In the genomic region with DNA sequence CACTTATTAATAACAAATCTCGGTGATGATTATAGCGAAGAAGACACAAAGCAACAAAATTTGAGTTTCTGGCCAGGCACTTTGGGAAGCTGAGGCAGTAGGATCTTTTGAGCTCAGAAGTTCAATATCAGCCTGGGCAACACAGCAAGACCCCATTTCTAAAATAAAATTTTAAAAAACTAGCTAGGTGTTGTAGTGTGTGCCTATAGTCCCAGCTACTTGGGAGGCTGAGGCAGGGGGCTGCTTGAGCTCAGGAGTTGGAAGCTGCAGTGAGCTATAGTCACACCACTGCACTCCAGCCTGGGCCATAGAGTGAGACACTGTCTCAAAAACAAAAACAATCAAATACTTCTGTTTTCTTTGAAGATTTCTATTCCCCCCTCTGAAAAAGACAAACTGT, we compare ENCODE assay signal across 35 cellular contexts.
"Had no signal": no experiment of that assay in that cellular context is flagged by ENCODE, and none has a peak within 500 bp of the region (broad histone marks: within the 10 kb centered on the region; RNA-seq: fewer than 3 reads in every experiment).

No MANE protein-coding gene starts in this region.

- H3K4me2 ChIP-seq: KMS-11 had no signal

- H3K36me3 ChIP-seq: MG63 had no signal

- H3K4me3 ChIP-seq: MG63 had no signal

- DNase-seq: Karpas-422, Kasumi-1, MG63, MM.1S, MV-4-11, NCI-H1048, NCI-H1092, NCI-H1092 treated with DMSO at 0.1 percent for 48 hours, NCI-H1105, NCI-H1105 treated with DMSO at 0.1 percent for 48 hours, NCI-H1417, NCI-H1417 treated with DMSO at 0.1 percent for 48 hours, NCI-H1436, NCI-H1436 treated with DMSO at 0.1 percent for 48 hours, NCI-H146, NCI-H1694, NCI-H1694 treated with DMSO at 0.1 percent for 48 hours, NCI-H187, NCI-H187 treated with DMSO at 0.1 percent for 48 hours, NCI-H1930, NCI-H2029, NCI-H2029 treated with DMSO at 0.1 percent for 48 hours, NCI-H2081, NCI-H2081 treated with DMSO at 0.1 percent for 48 hours, NCI-H2107, NCI-H2171, NCI-H2171 treated with DMSO at 0.1 percent for 48 hours, NCI-H226, NCI-H345, NCI-H446, NCI-H446 treated with DMSO at 0.1 percent for 48 hours, NCI-H510A, NCI-H510A treated with DMSO at 0.1 percent for 48 hours, NCI-H524 had no signal

- H3K27ac ChIP-seq: KMS-11 had no signal

- H3K27me3 ChIP-seq: MG63 had no signal

- H3K9ac ChIP-seq: KMS-11 had no signal
